Comparison of ENCODE assay signal across 8 cellular contexts in genomic region chr18:51029378-51029693, GRCh38. TPM values are rescaled to one million over a fixed set of nuclear protein-coding genes. Genes with fewer than 3 reads are reported as not detected.
DNase-seq lines count a peak whose midpoint lies in the region; ATAC-seq and TF ChIP-seq lines count a peak whose summit lies in the region.

No MANE protein-coding gene starts in this region.

- BruUV-seq in MCF 10A (replicated peaks; lab: Mats Ljungman, UMichigan) = TSS peak; percentile 49

- peaks cover 20% of the 10 kb centered on the region for H3K36me3 Mint-ChIP-seq in MCF 10A (ENCODE audit: insufficient read depth, unreplicated experiment)

- H3K27ac ChIP-seq in BLaER1 treated with 17β-estradiol and CSF1 and Interleukin-3, amounts not matched to agents 10 nM and 100 nM = peak overlapping the region; percentile 97 to 100 (median 99)
- peak overlapping the region; percentile 95 for H3K27ac ChIP-seq in mesodermal cell (ENCODE audit: low read depth, low read length, severe bottlenecking)

- H3K4me3 ChIP-seq in BLaER1 treated with 17β-estradiol and CSF1 and Interleukin-3, amounts not matched to agents 10 nM and 100 nM = peak overlapping the region; percentile 75 to 95 (median 88)
- H3K4me3 ChIP-seq in mesodermal cell (ENCODE audit: extremely low read depth, insufficient read depth, low read length, poor library complexity, severe bottlenecking) = peak overlapping the region; percentile 75

- peaks cover 1 to 51% (median 31%) of the 10 kb centered on the region in 11 experiments; a peak in 17 of 22 replicates for H3K36me3 ChIP-seq in BLaER1 treated with 17β-estradiol and CSF1 and Interleukin-3, amounts not matched to agents 10 nM and 100 nM
- H3K36me3 ChIP-seq in mesodermal cell (ENCODE audit: control insufficient read depth, insufficient read depth, low read length) = peaks cover 20% of the 10 kb centered on the region

- peak overlapping the region; percentile 77 to 97 (median 87) for H3K4me2 ChIP-seq in BLaER1 treated with 17β-estradiol and CSF1 and Interleukin-3, amounts not matched to agents 10 nM and 100 nM

- no peaks in the 10 kb centered on the region for H3K9me3 Mint-ChIP-seq in MCF 10A (ENCODE audit: unreplicated experiment)

- H3K9me3 ChIP-seq in BLaER1 treated with 17β-estradiol and CSF1 and Interleukin-3, amounts not matched to agents 10 nM and 100 nM (replicated peaks in 1 of 11) = peaks cover 0 to 9% (median under 1%) of the 10 kb centered on the region in 11 experiments; a peak in 8 of 22 replicates
- no peaks in the 10 kb centered on the region for H3K9me3 ChIP-seq in mesodermal cell (ENCODE audit: control insufficient read depth, low read length)

- POLR2A ChIA-PET in MCF 10A (lab: Yijun Ruan, JAX) = interaction anchor here (0.7 to 6.8 kb wide), 35 partner anchors 9 to 1542 kb away, joined by 3 to 187 read pairs (median 4); partner anchors contain the start of genes C18orf32, ELAC1, ME2 and SKA1

- H3K4me1 Mint-ChIP-seq in MCF 10A (ENCODE audit: insufficient read depth, unreplicated experiment) = peaks cover 19% of the 10 kb centered on the region

- CTCF ChIA-PET in MCF 10A (lab: Yijun Ruan, JAX) = interaction anchor here (0.6 to 2.2 kb wide), 6 partner anchors 9 to 437 kb away, joined by 3 to 13 read pairs (median 6); partner anchors contain the start of gene MRO

- peak overlapping the region; percentile 98 to 99 (median 99) for H3K9ac ChIP-seq in BLaER1 treated with 17β-estradiol and CSF1 and Interleukin-3, amounts not matched to agents 10 nM and 100 nM

- H3K27me3 ChIP-seq in BLaER1 treated with 17β-estradiol and CSF1 and Interleukin-3, amounts not matched to agents 10 nM and 100 nM = no peaks in the 10 kb centered on the region

- H3K27me3 Mint-ChIP-seq in MCF 10A (ENCODE audit: insufficient read depth, unreplicated experiment) = no peaks in the 10 kb centered on the region

- DNase-seq in MCF 10A (ENCODE audit: unreplicated experiment) (no peak), NCI-H526 (lab: John Stamatoyannopoulos, UW) (no peak), NCI-H82 (lab: John Stamatoyannopoulos, UW) (no peak), GM10266 (ENCODE audit: extremely low spot score) (no peak)

- peaks cover 44 to 75% (median 53%) of the 10 kb centered on the region in 10 experiments for H3K4me1 ChIP-seq in BLaER1 treated with 17β-estradiol and CSF1 and Interleukin-3, amounts not matched to agents 10 nM and 100 nM
- H3K4me1 ChIP-seq in mesodermal cell (ENCODE audit: control insufficient read depth, insufficient read depth, low read length, poor library complexity, severe bottlenecking) = peaks cover 10% of the 10 kb centered on the region

- H3K27ac Mint-ChIP-seq in MCF 10A (ENCODE audit: low read depth, unreplicated experiment) = peak overlapping the region; percentile 100

- H3K4me3 Mint-ChIP-seq in MCF 10A (ENCODE audit: unreplicated experiment) = peak overlapping the region; percentile 96

- WGBS in mesodermal cell (ENCODE audit: insufficient coverage in 2 of 2), 2 experiments = 61 to 64% methylated on average over 8 to 9 of the region's 10 CpGs

- intact Hi-C loops in MCF 10A (cut with micrococcal nuclease) = loop anchor here (5.0 kb wide), 1 partner anchor 207 kb away; the partner anchor contains the start of gene MRO

- ATAC-seq in HG03108 (IDR thresholded peaks at IDR 0.05; ENCODE audit: unreplicated experiment) (peak; percentile 5), HG03159 (IDR thresholded peaks at IDR 0.05; ENCODE audit: unreplicated experiment) (no peak)

- TF ChIP-seq CTCF in MCF 10A (IDR thresholded peaks at IDR 0.05; ENCODE audit: unreplicated experiment) (no peak), GM10266 (IDR thresholded peaks at IDR 0.05; ENCODE audit: control insufficient read depth, insufficient read depth, low read depth, missing control alignments) (no peak)

- H4K20me1 ChIP-seq in BLaER1 treated with 17β-estradiol and CSF1 and Interleukin-3, amounts not matched to agents 10 nM and 100 nM = peaks cover 35 to 63% (median 39%) of the 10 kb centered on the region in 11 experiments

RNA-seq across cellular contexts. Expression of gene SMAD4, which starts 0.7 kb away (rescaled TPM):
- total RNA-seq in MCF 10A (2022) = 75.8 and 84.4 TPM in 2 replicates
- 118 TPM for polyA plus RNA-seq in mesodermal cell (2013, experiment 1 of 2)
- polyA plus RNA-seq in mesodermal cell (2013, experiment 2 of 2) = 112 TPM
